ENCODE assay signal across 2 cellular contexts in genomic region chr6:140504776-140505175, GRCh38.
TF ChIP-seq lines count a peak whose summit lies in the region.

No MANE protein-coding gene starts in this region.

TF ChIP-seq in K562, 482 proteins besides CTCF, POLR2A, EP300 and RAD21 (continued from another document):
- TF ChIP-seq HMBOX1 (IDR thresholded peaks at IDR 0.05): no peak
- TF ChIP-seq ETV6 (IDR thresholded peaks at IDR 0.05; ENCODE audit: borderline replicate concordance in 1 of 2, low read depth in 2 of 2, low read length in 1 of 2): no peak
- no peak for TF ChIP-seq ETV6 (CRISPR knock-in tag; IDR thresholded peaks at IDR 0.05; ENCODE audit: borderline replicate concordance)
- TF ChIP-seq DMBX1 (CRISPR knock-in tag; IDR thresholded peaks at IDR 0.05; ENCODE audit: borderline replicate concordance): no peak
- no peak for TF ChIP-seq ZNF174 (CRISPR knock-in tag; IDR thresholded peaks at IDR 0.05)
- no peak for TF ChIP-seq CBFA2T3 (IDR thresholded peaks at IDR 0.05)
- no peak for TF ChIP-seq ZNF79 (CRISPR knock-in tag; IDR thresholded peaks at IDR 0.05; ENCODE audit: low read depth)
- no peak for TF ChIP-seq SETDB1 (IDR thresholded peaks at IDR 0.05; ENCODE audit: low read length)
- no peak for TF ChIP-seq ZBTB49 (CRISPR knock-in tag; IDR thresholded peaks at IDR 0.05; ENCODE audit: borderline replicate concordance)
- no peak for TF ChIP-seq EGR1 (conservative IDR thresholded peaks at IDR 0.05)
- peak; percentile 71; the same call in 1 of the 2 replicates for TF ChIP-seq MEF2D (tag; conservative IDR thresholded peaks at IDR 0.05; ENCODE audit: low read depth)
- no peak for TF ChIP-seq PHF20 (IDR thresholded peaks at IDR 0.05; ENCODE audit: partially characterized antibody)
- no peak for TF ChIP-seq JUND (IDR thresholded peaks at IDR 0.05; ENCODE audit: borderline replicate concordance, low read depth, low read length)
- no peak for TF ChIP-seq JUND (tag; IDR thresholded peaks at IDR 0.05; ENCODE audit: borderline replicate concordance, low read depth, low read length)
- TF ChIP-seq ETV1 (tag; conservative IDR thresholded peaks at IDR 0.05; ENCODE audit: low read depth): no peak
- no peak for TF ChIP-seq RFX5 (IDR thresholded peaks at IDR 0.05; ENCODE audit: low read depth, low read length)
- TF ChIP-seq TARDBP (IDR thresholded peaks at IDR 0.05): no peak

TF ChIP-seq in SK-N-SH treated with all-trans-retinoic acid at 6 μM for 48 hours, 23 proteins besides CTCF, POLR2A, EP300 and RAD21 (continued from another document):
- no peak for TF ChIP-seq PATZ1 (CRISPR knock-in tag; IDR thresholded peaks at IDR 0.05; ENCODE audit: borderline replicate concordance)
- no peak for TF ChIP-seq ZNF565 (CRISPR knock-in tag; conservative IDR thresholded peaks at IDR 0.05; ENCODE audit: low read depth)
- no peak for TF ChIP-seq OSR1 (CRISPR knock-in tag; IDR thresholded peaks at IDR 0.05)
- no peak for TF ChIP-seq CREB5 (CRISPR knock-in tag; IDR thresholded peaks at IDR 0.05; ENCODE audit: low read depth)
TF ChIP-seq in SK-N-SH treated with all-trans-retinoic acid at 6 μM for 48 hours: peak in this region for 0.
